In genomic region chr10:114810926-114811325, GRCh38 we compare ENCODE assay signal across 13 cellular contexts. TPM values are rescaled to one million over a fixed set of nuclear protein-coding genes. Genes with fewer than 3 reads are reported as not detected.
DNase-seq lines count a peak whose midpoint lies in the region; ATAC-seq and TF ChIP-seq lines count a peak whose summit lies in the region.
"Had no signal": no experiment of that assay in that cellular context is flagged by ENCODE, and none has a peak within 500 bp of the region (broad histone marks: within the 10 kb centered on the region; RNA-seq: fewer than 3 reads in every experiment).

No MANE protein-coding gene starts in this region.

- TF ChIP-seq CTCF in activated CD8-positive, alpha-beta T cell treated with anti-CD3 and anti-CD28 coated beads for 36 hours (IDR thresholded peaks at IDR 0.05), result no peak
- TF ChIP-seq CTCF in gastrocnemius medialis (IDR thresholded peaks at IDR 0.05 in 4 of 5, conservative IDR thresholded peaks at IDR 0.05 in 1 of 5), result no peak

- no peak overlapping the region for H3K4me3 ChIP-seq in gastrocnemius medialis
- H3K4me3 ChIP-seq: left ventricle myocardium inferior, right lobe of liver had no signal

- no peak overlapping the region for H3K4me3 Mint-ChIP-seq in activated CD8-positive, alpha-beta T cell treated with anti-CD3 and anti-CD28 coated beads for 36 hours
- H3K4me3 Mint-ChIP-seq: stimulated activated naive CD8-positive, alpha-beta T cell treated with anti-CD3 and anti-CD28 coated beads, Interleukin-15, Interleukin-2, amounts not matched to agents 100 ng/mL and 50 ng/mL, for 24 hours had no signal

- no peak for TF ChIP-seq POLR2A in gastrocnemius medialis (IDR thresholded peaks at IDR 0.05)

- H3K27ac Mint-ChIP-seq in activated CD8-positive, alpha-beta T cell treated with anti-CD3 and anti-CD28 coated beads for 36 hours, result peak overlapping the region; percentile 69
- H3K27ac Mint-ChIP-seq: stimulated activated naive CD8-positive, alpha-beta T cell treated with anti-CD3 and anti-CD28 coated beads, Interleukin-15, Interleukin-2, amounts not matched to agents 100 ng/mL and 50 ng/mL, for 24 hours had no signal

- ATAC-seq in GM18511 (IDR thresholded peaks at IDR 0.05; ENCODE audit: unreplicated experiment), result peak; percentile 100
- ATAC-seq in GM19467 (IDR thresholded peaks at IDR 0.05; ENCODE audit: unreplicated experiment), result peak; percentile 100
- peak; percentile 98 for ATAC-seq in HG03045 (IDR thresholded peaks at IDR 0.05; ENCODE audit: unreplicated experiment)
- ATAC-seq in activated CD8-positive, alpha-beta T cell treated with anti-CD3 and anti-CD28 coated beads for 36 hours, result peak; percentile 91
- ATAC-seq in gastrocnemius medialis, result no peak
- ATAC-seq: HepG2 had no signal

- no peaks in the 10 kb centered on the region for H3K36me3 Mint-ChIP-seq in activated CD8-positive, alpha-beta T cell treated with anti-CD3 and anti-CD28 coated beads for 36 hours (ENCODE audit: low read depth)

- intact Hi-C loops in activated CD8-positive, alpha-beta T cell treated with anti-CD3 and anti-CD28 coated beads for 36 hours (cut with micrococcal nuclease), result no loop called here
- intact Hi-C loops in gastrocnemius medialis (cut with DNase I; ENCODE audit: low total_unique reads), result no loop called here

- no peak for DNase-seq in activated CD8-positive, alpha-beta T cell treated with anti-CD3 and anti-CD28 coated beads for 36 hours
- DNase-seq in gastrocnemius medialis, result no peak
- no peak for DNase-seq in foreskin melanocyte
- DNase-seq in stimulated activated CD4-positive, alpha-beta T cell treated with anti-CD3 and anti-CD28 coated beads, Interleukin-2, amount 100 ng/mL, for 48 hours, result no peak
- DNase-seq in NCI-H526 (lab: John Stamatoyannopoulos, UW), result no peak
- DNase-seq: GDM1, left ventricle myocardium inferior, right lobe of liver had no signal

- no peaks in the 10 kb centered on the region for H3K36me3 ChIP-seq in gastrocnemius medialis
- H3K36me3 ChIP-seq: left ventricle myocardium inferior, right lobe of liver had no signal

- in situ Hi-C loops in gastrocnemius medialis (cut with MboI; ENCODE audit: low sequenced_read_pairs in 4 of 4), result loop anchor here in 1 of 4 donors (25.0 kb wide), 1 partner anchor 499 kb away; no protein-coding TSS in a partner anchor

- no peaks in the 10 kb centered on the region for H3K9me3 ChIP-seq in gastrocnemius medialis
- H3K9me3 ChIP-seq: right lobe of liver had no signal

- no peaks in the 10 kb centered on the region for H3K9me3 Mint-ChIP-seq in activated CD8-positive, alpha-beta T cell treated with anti-CD3 and anti-CD28 coated beads for 36 hours
- H3K9me3 Mint-ChIP-seq: stimulated activated naive CD8-positive, alpha-beta T cell treated with anti-CD3 and anti-CD28 coated beads, Interleukin-15, Interleukin-2, amounts not matched to agents 100 ng/mL and 50 ng/mL, for 24 hours had no signal

- no peaks in the 10 kb centered on the region for H3K27me3 ChIP-seq in gastrocnemius medialis
- H3K27me3 ChIP-seq: right lobe of liver had no signal

- no peaks in the 10 kb centered on the region for H3K4me1 ChIP-seq in gastrocnemius medialis
- H3K4me1 ChIP-seq: left ventricle myocardium inferior, right lobe of liver had no signal

- H3K4me1 Mint-ChIP-seq in activated CD8-positive, alpha-beta T cell treated with anti-CD3 and anti-CD28 coated beads for 36 hours (ENCODE audit: low read depth), result peaks cover 17% of the 10 kb centered on the region

- no peaks in the 10 kb centered on the region for H3K27me3 Mint-ChIP-seq in activated CD8-positive, alpha-beta T cell treated with anti-CD3 and anti-CD28 coated beads for 36 hours
- H3K27me3 Mint-ChIP-seq: stimulated activated naive CD8-positive, alpha-beta T cell treated with anti-CD3 and anti-CD28 coated beads, Interleukin-15, Interleukin-2, amounts not matched to agents 100 ng/mL and 50 ng/mL, for 24 hours had no signal

- no peak overlapping the region for H3K27ac ChIP-seq in gastrocnemius medialis
- H3K27ac ChIP-seq: left ventricle myocardium inferior, right lobe of liver had no signal

- POLR2A ChIA-PET in activated CD8-positive, alpha-beta T cell treated with anti-CD3 and anti-CD28 coated beads for 36 hours (lab: Charles Lee), result interaction anchor here (0.6 kb wide), 1 partner anchor 51 kb away, joined by 3 read pairs; no protein-coding TSS in a partner anchor

- CTCF ChIA-PET in activated CD8-positive, alpha-beta T cell treated with anti-CD3 and anti-CD28 coated beads for 36 hours (lab: Charles Lee), result interaction anchor here (1.4 to 3.2 kb wide), 2 partner anchors 11 to 259 kb away, joined by 3 to 9 read pairs; partner anchors contain the start of gene FHIP2A

RNA-seq across cellular contexts. Expression of gene FHIP2A, which starts 10.7 kb away (rescaled TPM):
- 10 to 100 TPM; 12.6 to 16.6 TPM for total RNA-seq in activated CD8-positive, alpha-beta T cell treated with anti-CD3 and anti-CD28 coated beads for 36 hours
- 10 to 100 TPM; 22.2 to 35.7 (median 30.1) TPM for total RNA-seq in gastrocnemius medialis

Comparison
In these comparisons a context has a peak if more than half of its experiments do, and no peak if none do; other contexts are left out.
1. ATAC-seq: peak in GM18511 (single experiment), GM19467 (single experiment), HG03045 (single experiment) and activated CD8-positive, alpha-beta T cell treated with anti-CD3 and anti-CD28 coated beads for 36 hours (single experiment); none in gastrocnemius medialis (0 of 2).